15 cellular contexts compared by ENCODE assay signal in genomic region chr7:101996876-101997275, GRCh38.
DNase-seq lines count a peak whose midpoint lies in the region; ATAC-seq, FAIRE-seq and TF ChIP-seq lines count a peak whose summit lies in the region.
"Had no signal": no experiment of that assay in that cellular context is flagged by ENCODE, and none has a peak within 500 bp of the region (broad histone marks: within the 10 kb centered on the region; RNA-seq: fewer than 3 reads in every experiment).

No MANE protein-coding gene starts in this region.

- CTCF ChIA-PET in HEK293 (lab: Yijun Ruan, JAX) (no interaction called here), K562 (lab: Yijun Ruan, JAX; ENCODE audit: low intra/inter-chr PET ratio) (no interaction called here)

- peaks cover 23% of the 10 kb centered on the region for H3K79me1 ChIP-seq in mesendoderm (ENCODE audit: low read length)

- in situ Hi-C loops in K562 (cut with MboI) = no loop called here

- 86% methylated on average over 16 of the region's 16 CpGs for WGBS in K562 (ENCODE audit: insufficient coverage, low coverage, missing lambda C conversion rate)
- no CpG with 5 or more reads among the region's 16 CpGs for WGBS in mesendoderm (ENCODE audit: extremely low coverage, insufficient coverage, low lambda C conversion rate)

- no peak overlapping the region for H2BK5ac ChIP-seq in mesendoderm (ENCODE audit: low read length)

- peak overlapping the region; percentile 94 for H3K4me2 ChIP-seq in BLaER1
- H3K4me2 ChIP-seq in K562 (ENCODE audit: insufficient read depth, low read length) = no peak overlapping the region
- no peak overlapping the region for H3K4me2 ChIP-seq in mesendoderm (ENCODE audit: low read length)

- H3K9me1 ChIP-seq in K562 (ENCODE audit: control insufficient read depth, insufficient read depth, low read length) = no peaks in the 10 kb centered on the region

- ATAC-seq in K562 (no peak), GM19328 (IDR thresholded peaks at IDR 0.05; ENCODE audit: unreplicated experiment) (no peak)
- ATAC-seq: Panc1 had no signal

- no peak overlapping the region for H4K5ac ChIP-seq in mesendoderm (ENCODE audit: low read length)

- no peak overlapping the region for H2AFZ ChIP-seq in K562 (ENCODE audit: low read depth, low read length)

- H3K79me2 ChIP-seq in K562 (ENCODE audit: control insufficient read depth, insufficient read depth, low read length) = peaks cover 6% of the 10 kb centered on the region; the same call in 1 of the 3 replicates
- peaks cover 24% of the 10 kb centered on the region for H3K79me2 ChIP-seq in mesendoderm (ENCODE audit: control insufficient read depth, insufficient read depth, low read length)

- H3K23ac ChIP-seq in mesendoderm (ENCODE audit: low read length) = peak overlapping the region; percentile 6

- H4K20me1 ChIP-seq in BLaER1 (0 out of 2 replicates have a peak, but pooled peaks cover under 1% of the 10 kb centered on the region), K562 (replicated peaks; ENCODE audit: control insufficient read depth, insufficient read depth, low read length) (peaks cover 16% of the 10 kb centered on the region)

- H3K27ac ChIP-seq in BLaER1 (peak overlapping the region; percentile 95), HEK293 (ENCODE audit: extremely low read depth, low read depth, low read length) (no peak overlapping the region), K562 (ENCODE audit: extremely low read depth, low read depth, low read length) (no peak overlapping the region), mesendoderm (ENCODE audit: low read depth, low read length) (no peak overlapping the region)

- no peaks in the 10 kb centered on the region for H3K27me3 ChIP-seq in BLaER1
- H3K27me3 ChIP-seq in K562 (ENCODE audit: control insufficient read depth in 2 of 2, insufficient read depth in 2 of 2, low read length in 2 of 2) = no peaks in the 10 kb centered on the region
- H3K27me3 ChIP-seq in mesendoderm (ENCODE audit: insufficient read depth, low read length, poor library complexity) = no peaks in the 10 kb centered on the region

- no peak for DNase-seq in K562 (ENCODE audit: extremely low read depth in 1 of 4, low spot score in 3 of 4)
- no peak for DNase-seq in mesendoderm
- DNase-seq in stimulated activated CD8-positive, alpha-beta memory T cell treated with anti-CD3 and anti-CD28 coated beads, Interleukin-4, amount 100 ng/mL, for 48 hours = no peak
- DNase-seq in C1 segment of cervical spinal cord (lab: John Stamatoyannopoulos, UW) = no peak
- no peak for DNase-seq in medulla oblongata (ENCODE audit: extremely low spot score)
- DNase-seq: 8988T, HCEC 1CT, NCI-H1436 treated with DMSO at 0.1 percent for 48 hours, NCI-H2081 treated with DMSO at 0.1 percent for 48 hours, NCI-H510A had no signal

- no peak overlapping the region for H2AK5ac ChIP-seq in mesendoderm (ENCODE audit: low read length)

- H3K36me3 ChIP-seq in BLaER1 (no peaks in the 10 kb centered on the region), HEK293 (ENCODE audit: control insufficient read depth in 2 of 2, insufficient read depth in 1 of 2, low read length in 2 of 2) (no peaks in the 10 kb centered on the region), K562 (ENCODE audit: control insufficient read depth, insufficient read depth, low read length) (0 out of 3 replicates have a peak, but pooled peaks cover 3% of the 10 kb centered on the region), mesendoderm (ENCODE audit: control insufficient read depth, insufficient read depth, low read length) (no peaks in the 10 kb centered on the region)

- H2BK120ac ChIP-seq in mesendoderm (ENCODE audit: low read depth, low read length) = no peak overlapping the region

- H3K4ac ChIP-seq in mesendoderm (ENCODE audit: low read depth, low read length) = no peak overlapping the region

- H3K9ac ChIP-seq in BLaER1 (peak overlapping the region; percentile 74), K562 (ENCODE audit: insufficient read depth in 1 of 2, low read depth in 2 of 2, low read length in 2 of 2) (peak overlapping the region in 1 of 2 experiments; percentile 39; a peak in 1 of 4 replicates), mesendoderm (ENCODE audit: low read length) (no peak overlapping the region)

- TF ChIP-seq CTCF in HEK293 (tag by site-specific recombination; IDR thresholded peaks at IDR 0.05) (no peak), K562 (IDR thresholded peaks at IDR 0.05 in 2 of 3, conservative IDR thresholded peaks at IDR 0.05 in 1 of 3; ENCODE audit: insufficient read depth in 2 of 3, low read depth in 1 of 3, low read length in 3 of 3) (no peak)

- no peak overlapping the region for H2BK15ac ChIP-seq in mesendoderm (replicated peaks; ENCODE audit: low read depth)

- TF ChIP-seq RAD21 in K562 (CRISPR knock-in tag; conservative IDR thresholded peaks at IDR 0.05 in 1 of 2, IDR thresholded peaks at IDR 0.05 in 1 of 2) = no peak

- H4K8ac ChIP-seq in mesendoderm (ENCODE audit: low read depth, low read length) = no peak overlapping the region

- H3K4me1 ChIP-seq in BLaER1 = peaks cover 100% of the 10 kb centered on the region
- H3K4me1 ChIP-seq in HEK293 (ENCODE audit: control insufficient read depth, insufficient read depth, low read length) = peaks cover 4% of the 10 kb centered on the region
- peaks cover 0 to 19% of the 10 kb centered on the region in 2 experiments; a peak in 2 of 5 replicates for H3K4me1 ChIP-seq in K562 (replicated peaks in 1 of 2; ENCODE audit: control insufficient read depth in 2 of 2, insufficient read depth in 2 of 2, low read length in 2 of 2)
- H3K4me1 ChIP-seq in mesendoderm (ENCODE audit: control insufficient read depth, low read depth, low read length) = no peaks in the 10 kb centered on the region

- TF ChIP-seq POLR2A in K562 (conservative IDR thresholded peaks at IDR 0.05) = no peak

- no peak for FAIRE-seq in K562 (lab: Jason Lieb, UNC)
- FAIRE-seq: GM12892 had no signal

- H3K9me3 ChIP-seq in BLaER1 (no peaks in the 10 kb centered on the region), HEK293 (ENCODE audit: control insufficient read depth, insufficient read depth, low read depth, low read length) (no peaks in the 10 kb centered on the region), K562 (replicated peaks; ENCODE audit: control insufficient read depth, insufficient read depth, low read depth, low read length) (no peaks in the 10 kb centered on the region)

- no TSS peak for BruUV-seq in K562 (replicated peaks; lab: Mats Ljungman, UMichigan)

- H3K4me3 ChIP-seq in BLaER1 (no peak overlapping the region), HEK293 (ENCODE audit: low read depth, low read length) (no peak overlapping the region), K562 (no peak overlapping the region), mesendoderm (ENCODE audit: low read length) (no peak overlapping the region)

- H3K56ac ChIP-seq in mesendoderm (ENCODE audit: low read length) = peak overlapping the region; percentile 47

- POLR2A ChIA-PET in HEK293 (lab: Yijun Ruan, JAX) = no interaction called here
- POLR2A ChIA-PET in K562 (lab: Yijun Ruan, JAX) = no interaction called here

- no peak for TF ChIP-seq EP300 in K562 (IDR thresholded peaks at IDR 0.05; ENCODE audit: low read length)

- intact Hi-C loops in K562 (cut with micrococcal nuclease) = no loop called here

- H3K18ac ChIP-seq in mesendoderm (ENCODE audit: low read length) = no peak overlapping the region

TF ChIP-seq in HEK293, 187 proteins besides CTCF, POLR2A, EP300 and RAD21:
- 0 out of 2 replicates have a peak, but pooled peaks have one; percentile 55 for TF ChIP-seq ZNF600 (tag by site-specific recombination; IDR thresholded peaks at IDR 0.05)
- no peak for TF ChIP-seq ZNF391 (tag by site-specific recombination; IDR thresholded peaks at IDR 0.05; ENCODE audit: borderline replicate concordance, low read depth)
TF ChIP-seq in HEK293: peak in this region for 1.

TF ChIP-seq in K562, 482 proteins besides CTCF, POLR2A, EP300 and RAD21:
- TF ChIP-seq CSDE1 (IDR thresholded peaks at IDR 0.05) = no peak
- peak; percentile 25 for TF ChIP-seq RBM22 (IDR thresholded peaks at IDR 0.05; ENCODE audit: low read depth, low read length, poor library complexity, severe bottlenecking)
